Comparison of ENCODE assay signal across 1 cellular context in genomic region chr12:26790645-26790994, GRCh38.
TF ChIP-seq lines count a peak whose summit lies in the region.

No MANE protein-coding gene starts in this region.

TF ChIP-seq in GM12878, 131 proteins besides CTCF, POLR2A, EP300 and RAD21:
- no peak for TF ChIP-seq ZBED1 (IDR thresholded peaks at IDR 0.05; ENCODE audit: borderline replicate concordance)
- TF ChIP-seq, protein P1, sequence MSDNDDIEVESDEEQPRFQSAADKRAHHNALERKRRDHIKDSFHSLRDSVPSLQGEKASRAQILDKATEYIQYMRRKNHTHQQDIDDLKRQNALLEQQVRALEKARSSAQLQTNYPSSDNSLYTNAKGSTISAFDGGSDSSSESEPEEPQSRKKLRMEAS (IDR thresholded peaks at IDR 0.05; ENCODE audit: low read depth, low read length): no peak
